8 cellular contexts compared by ENCODE assay signal in the genomic region with DNA sequence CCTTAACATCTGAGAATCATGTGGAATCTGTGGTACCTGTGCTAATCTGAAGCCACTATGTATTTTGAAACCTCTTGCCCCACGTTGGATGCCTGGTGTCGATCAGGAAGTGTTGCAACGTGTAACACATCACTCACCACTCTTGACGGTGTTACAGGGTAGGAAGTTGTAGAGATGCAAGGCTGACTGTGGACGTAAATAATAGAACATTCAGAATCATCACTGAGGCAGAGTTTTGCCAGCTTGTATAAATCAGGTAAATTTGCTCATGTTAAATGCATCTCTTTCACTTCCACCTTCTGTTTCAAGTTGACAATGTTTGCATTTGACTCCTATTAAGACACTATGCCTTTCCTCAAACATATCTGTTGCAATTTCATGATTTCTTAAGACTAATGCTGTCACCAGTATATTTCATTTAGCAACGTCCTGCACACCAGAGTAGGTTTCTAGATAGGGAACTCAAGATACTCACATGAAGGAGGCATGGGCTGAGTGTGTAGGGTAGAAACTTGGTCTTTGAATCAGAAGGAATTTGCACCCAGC. TPM values are rescaled to one million over a fixed set of nuclear protein-coding genes. Genes with fewer than 3 reads are reported as not detected.
DNase-seq lines count a peak whose midpoint lies in the region; ATAC-seq and TF ChIP-seq lines count a peak whose summit lies in the region.

No MANE protein-coding gene starts in this region.

- H3K27me3 ChIP-seq in brain microvascular endothelial cell (replicated peaks) = no peaks in the 10 kb centered on the region
- H3K27me3 ChIP-seq in uterus = no peaks in the 10 kb centered on the region

- no peaks in the 10 kb centered on the region for H3K36me3 ChIP-seq in mucosa of descending colon (ENCODE audit: low read depth)
- H3K36me3 ChIP-seq in brain microvascular endothelial cell (replicated peaks) = peaks cover 7% of the 10 kb centered on the region
- H3K36me3 ChIP-seq in uterus = no peaks in the 10 kb centered on the region

- TF ChIP-seq POLR2A in uterus (IDR thresholded peaks at IDR 0.05) = no peak

- in situ Hi-C loops in brain microvascular endothelial cell (cut with HindIII; ENCODE audit: low pct_ligation_motif_present, low sequenced_read_pairs) = no loop called here

- H3K27ac ChIP-seq in brain microvascular endothelial cell = no peak overlapping the region
- no peak overlapping the region for H3K27ac ChIP-seq in uterus

- H3K9me3 ChIP-seq in mucosa of descending colon = no peaks in the 10 kb centered on the region
- H3K9me3 ChIP-seq in uterus = no peaks in the 10 kb centered on the region

- TF ChIP-seq CTCF in mucosa of descending colon (IDR thresholded peaks at IDR 0.05) = no peak
- no peak for TF ChIP-seq CTCF in brain microvascular endothelial cell (IDR thresholded peaks at IDR 0.05; ENCODE audit: low read depth, low read length, missing control alignments)
- TF ChIP-seq CTCF in uterus (IDR thresholded peaks at IDR 0.05) = no peak

- intact Hi-C loops in mucosa of descending colon (cut with DNase I, micrococcal nuclease) = no loop called here
- intact Hi-C loops in uterus (cut with DNase I; ENCODE audit: low total_unique reads) = no loop called here

- DNase-seq in NCI-H460 (ENCODE audit: extremely low read depth, low read depth) (peak; percentile 89), mucosa of descending colon (no peak), brain microvascular endothelial cell (no peak), uterus (no peak), cerebellar nuclear complex (lab: John Stamatoyannopoulos, UW) (no peak), SW480 (ENCODE audit: low spot score) (no peak)

- ATAC-seq in GM18858 (IDR thresholded peaks at IDR 0.05; ENCODE audit: unreplicated experiment) (peak; percentile 61), HG02759 (IDR thresholded peaks at IDR 0.05; ENCODE audit: unreplicated experiment) (peak; percentile 57), mucosa of descending colon (peak; percentile 58)

- peaks cover 6% of the 10 kb centered on the region for H3K4me1 ChIP-seq in mucosa of descending colon (ENCODE audit: low read depth)
- no peaks in the 10 kb centered on the region for H3K4me1 ChIP-seq in uterus

- H3K4me3 ChIP-seq in mucosa of descending colon (no peak overlapping the region), brain microvascular endothelial cell (ENCODE audit: low read depth, low read length) (no peak overlapping the region), uterus (no peak overlapping the region)

RNA-seq across cellular contexts. Expression of gene BASP1, which starts 38.1 kb away (rescaled TPM):
- 162 and 205 TPM in 2 replicates for total RNA-seq in NCI-H460 (2014; rRNA removed; shearing (Covaris generic))
- polyA plus RNA-seq in NCI-H460 (2014; cell fraction: nucleus; rRNA removed) = 195 and 217 TPM in 2 replicates
- total RNA-seq in mucosa of descending colon (10 to 100 TPM in 1 of 3 donors, 1 to 10 TPM in 2; 3.6 to 10.6 (median 8.6) TPM), uterus (10 to 100 TPM; 21.5 to 64.8 (median 26.7) TPM)
